In the genomic region with DNA sequence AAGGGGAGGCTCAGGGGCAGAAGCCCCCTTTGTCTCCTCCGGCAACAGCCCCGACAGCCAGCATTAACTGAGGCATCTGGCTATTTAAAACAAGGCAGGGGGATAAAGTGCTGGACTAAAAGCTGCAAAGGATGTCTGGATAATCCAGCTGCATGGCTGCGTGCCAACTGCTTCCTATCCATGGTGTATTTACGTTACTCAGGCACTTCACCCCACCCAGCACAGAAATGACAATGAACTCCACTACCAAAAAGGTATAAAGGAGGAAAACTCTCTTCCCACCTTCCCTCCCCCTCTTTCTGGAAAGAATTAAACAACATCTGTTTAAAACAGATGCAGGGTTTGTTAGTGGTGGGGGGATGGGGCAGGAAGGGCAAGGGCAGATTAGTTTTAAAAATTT, we compare ENCODE assay signal across 10 cellular contexts.
DNase-seq lines count a peak whose midpoint lies in the region; ATAC-seq and TF ChIP-seq lines count a peak whose summit lies in the region.
"Had no signal": no experiment of that assay in that cellular context is flagged by ENCODE, and none has a peak within 500 bp of the region (broad histone marks: within the 10 kb centered on the region; RNA-seq: fewer than 3 reads in every experiment).

No MANE protein-coding gene starts in this region.

- no peak overlapping the region for H3K4me3 Mint-ChIP-seq in activated CD8-positive, alpha-beta T cell treated with anti-CD3 and anti-CD28 coated beads, Interleukin-2, amount 10 ng/mL, durations not matched to agents 7 days and 5 days
- H3K4me3 Mint-ChIP-seq in activated T-helper 17 cell treated with anti-CD3 and anti-CD28 coated beads, Interleukin-2, amount 50 U/mL, for 72 hours: no peak overlapping the region
- H3K4me3 Mint-ChIP-seq: naive B cell had no signal

- H3K36me3 Mint-ChIP-seq in activated CD8-positive, alpha-beta T cell treated with anti-CD3 and anti-CD28 coated beads, Interleukin-2, amount 10 ng/mL, durations not matched to agents 7 days and 5 days (ENCODE audit: low read depth): no peaks in the 10 kb centered on the region
- H3K36me3 Mint-ChIP-seq in activated T-helper 17 cell treated with anti-CD3 and anti-CD28 coated beads, Interleukin-2, amount 50 U/mL, for 72 hours (ENCODE audit: low read depth): no peaks in the 10 kb centered on the region

- POLR2A ChIA-PET in activated CD8-positive, alpha-beta T cell treated with anti-CD3 and anti-CD28 coated beads, Interleukin-2, amount 10 ng/mL, durations not matched to agents 7 days and 5 days (lab: Charles Lee): no interaction called here

- TF ChIP-seq EP300 in transverse colon (IDR thresholded peaks at IDR 0.05; ENCODE audit: low read depth): no peak

- in situ Hi-C loops in transverse colon (cut with MboI; ENCODE audit: low pct_ligation_motif_present in 1 of 4, low pct_unique_long_range_greater_than_20kb in 1 of 4, low sequenced_read_pairs in 3 of 4): no loop called here

- H3K27ac Mint-ChIP-seq in activated CD8-positive, alpha-beta T cell treated with anti-CD3 and anti-CD28 coated beads, Interleukin-2, amount 10 ng/mL, durations not matched to agents 7 days and 5 days: no peak overlapping the region
- H3K27ac Mint-ChIP-seq in activated T-helper 17 cell treated with anti-CD3 and anti-CD28 coated beads, Interleukin-2, amount 50 U/mL, for 72 hours: no peak overlapping the region
- H3K27ac Mint-ChIP-seq: naive B cell had no signal

- H3K36me3 ChIP-seq in MG63 (no peaks in the 10 kb centered on the region), transverse colon (no peaks in the 10 kb centered on the region)

- no peak for TF ChIP-seq CTCF in transverse colon (IDR thresholded peaks at IDR 0.05)

- no peaks in the 10 kb centered on the region for H3K27me3 ChIP-seq in MG63
- H3K27me3 ChIP-seq in transverse colon: no peaks in the 10 kb centered on the region

- H3K27me3 Mint-ChIP-seq in activated CD8-positive, alpha-beta T cell treated with anti-CD3 and anti-CD28 coated beads, Interleukin-2, amount 10 ng/mL, durations not matched to agents 7 days and 5 days (ENCODE audit: low read depth): peaks cover 7% of the 10 kb centered on the region
- no peaks in the 10 kb centered on the region for H3K27me3 Mint-ChIP-seq in activated T-helper 17 cell treated with anti-CD3 and anti-CD28 coated beads, Interleukin-2, amount 50 U/mL, for 72 hours

- no peak for TF ChIP-seq POLR2A in transverse colon (IDR thresholded peaks at IDR 0.05)

- CTCF ChIA-PET in activated CD8-positive, alpha-beta T cell treated with anti-CD3 and anti-CD28 coated beads, Interleukin-2, amount 10 ng/mL, durations not matched to agents 7 days and 5 days (lab: Charles Lee): interaction anchor here (1.5 kb wide), 1 partner anchor 33 kb away, joined by 4 read pairs; no protein-coding TSS in a partner anchor

- no peak overlapping the region for H3K4me3 ChIP-seq in MG63
- H3K4me3 ChIP-seq in transverse colon: no peak overlapping the region

- H3K4me1 Mint-ChIP-seq in activated CD8-positive, alpha-beta T cell treated with anti-CD3 and anti-CD28 coated beads, Interleukin-2, amount 10 ng/mL, durations not matched to agents 7 days and 5 days (ENCODE audit: low read depth): peaks cover 12% of the 10 kb centered on the region
- H3K4me1 Mint-ChIP-seq in activated T-helper 17 cell treated with anti-CD3 and anti-CD28 coated beads, Interleukin-2, amount 50 U/mL, for 72 hours: no peaks in the 10 kb centered on the region

- intact Hi-C loops in transverse colon (cut with DNase I; ENCODE audit: low total_unique reads): no loop called here

- DNase-seq in MG63: peak; percentile 68
- peak; percentile 73 for DNase-seq in SHP77 treated with DMSO at 0.1 percent for 48 hours (lab: John Stamatoyannopoulos, UW)
- peak; percentile 43 for DNase-seq in glomerular visceral epithelial cell (ENCODE audit: extremely low spot score)
- peak; percentile 76 for DNase-seq in transverse colon
- no peak for DNase-seq in activated CD8-positive, alpha-beta T cell treated with anti-CD3 and anti-CD28 coated beads, Interleukin-2, amount 10 ng/mL, durations not matched to agents 7 days and 5 days
- DNase-seq in SKM-1 (lab: John Stamatoyannopoulos, UW; ENCODE audit: unreplicated experiment): no peak
- DNase-seq: activated effector memory CD4-positive, alpha-beta T cell treated with anti-CD3 and anti-CD28 coated beads, Interleukin-2, amount 50 U/mL, for 16 hours; naive B cell had no signal

- H3K4me1 ChIP-seq in transverse colon: peaks cover 9 to 44% (median 30%) of the 10 kb centered on the region in 4 donors

- WGBS in transverse colon (ENCODE audit: low coverage in 1 of 2), 2 donors: 43% methylated on average over 4 of the region's 4 CpGs; no CpG with 5 or more reads in 1 of the 2 donors

- H3K27ac ChIP-seq in transverse colon: peak overlapping the region in 3 of 4 donors; percentile 18 to 43 (median 28)

- no peaks in the 10 kb centered on the region for H3K9me3 ChIP-seq in MG63
- H3K9me3 ChIP-seq in transverse colon: no peaks in the 10 kb centered on the region

- H3K9me3 Mint-ChIP-seq in activated CD8-positive, alpha-beta T cell treated with anti-CD3 and anti-CD28 coated beads, Interleukin-2, amount 10 ng/mL, durations not matched to agents 7 days and 5 days (ENCODE audit: insufficient read depth): no peaks in the 10 kb centered on the region
- no peaks in the 10 kb centered on the region for H3K9me3 Mint-ChIP-seq in activated T-helper 17 cell treated with anti-CD3 and anti-CD28 coated beads, Interleukin-2, amount 50 U/mL, for 72 hours

- ATAC-seq in HG02678 (IDR thresholded peaks at IDR 0.05; ENCODE audit: unreplicated experiment): no peak
- ATAC-seq in activated CD8-positive, alpha-beta T cell treated with anti-CD3 and anti-CD28 coated beads, Interleukin-2, amount 10 ng/mL, durations not matched to agents 7 days and 5 days: no peak
- ATAC-seq in activated T-helper 17 cell treated with anti-CD3 and anti-CD28 coated beads, Interleukin-2, amount 50 U/mL, for 72 hours (replicated peaks): no peak

Comparison
In these comparisons a context has a peak if more than half of its experiments do, and no peak if none do; other contexts are left out.
1. DNase-seq: peak in MG63 (single experiment), SHP77 treated with DMSO at 0.1 percent for 48 hours (single experiment), glomerular visceral epithelial cell (single experiment) and transverse colon (single experiment); none in activated CD8-positive, alpha-beta T cell treated with anti-CD3 and anti-CD28 coated beads, Interleukin-2, amount 10 ng/mL, durations not matched to agents 7 days and 5 days (single experiment) and SKM-1 (single experiment).